Comparison of ENCODE assay signal across 13 cellular contexts in the genomic region with DNA sequence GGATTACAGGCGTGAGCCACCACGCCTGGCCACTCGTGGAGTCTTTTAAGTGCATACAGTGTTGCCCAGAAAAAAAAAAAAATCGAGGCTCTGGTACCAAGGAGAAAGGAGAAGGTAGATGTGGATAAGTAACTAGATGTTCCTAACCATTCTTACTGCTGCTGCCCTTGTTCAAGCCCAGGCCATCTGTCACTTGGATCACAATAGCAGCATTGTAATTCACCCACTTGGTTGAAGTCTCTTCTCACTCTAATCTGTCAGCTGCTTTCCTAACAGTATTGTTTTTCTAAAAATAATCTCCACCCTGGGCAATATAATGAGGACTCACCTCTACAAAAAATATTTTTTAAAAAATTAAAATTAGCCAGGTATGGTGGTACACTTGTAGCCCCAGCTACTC.
"Had no signal": no experiment of that assay in that cellular context is flagged by ENCODE, and none has a peak within 500 bp of the region (broad histone marks: within the 10 kb centered on the region; RNA-seq: fewer than 3 reads in every experiment).

No MANE protein-coding gene starts in this region.

- H3K27ac ChIP-seq: ascending aorta, breast epithelium, hepatocyte, left ventricle myocardium inferior, ovary had no signal

- ATAC-seq: stimulated activated naive B cell treated with anti-CD40 and anti-IgM and Interleukin-4, amounts not matched to agents 10 μg/mL and 1 μg/mL and 100 μg/mL, for 72 hours had no signal

- DNase-seq: activated CD4-positive, alpha-beta T cell treated with anti-CD3 and anti-CD28 coated beads, Interleukin-2, amount 50 U/mL, for 1 hour; activated CD4-positive, CD25-positive, alpha-beta regulatory T cell; activated naive CD4-positive, alpha-beta T cell; erythroblast; kidney; left ventricle myocardium inferior; mesendoderm; ovary; stimulated activated naive B cell treated with anti-CD40 and anti-IgM and Interleukin-4, amounts not matched to agents 10 μg/mL and 1 μg/mL and 100 μg/mL, for 72 hours; trophoblast cell had no signal
